ENCODE assay signal across 20 cellular contexts in genomic region chr3:53101956-53102355, GRCh38. TPM values are rescaled to one million over a fixed set of nuclear protein-coding genes. Genes with fewer than 3 reads are reported as not detected.
DNase-seq lines count a peak whose midpoint lies in the region; ATAC-seq, FAIRE-seq and TF ChIP-seq lines count a peak whose summit lies in the region.
"Had no signal": no experiment of that assay in that cellular context is flagged by ENCODE, and none has a peak within 500 bp of the region (broad histone marks: within the 10 kb centered on the region; RNA-seq: fewer than 3 reads in every experiment).

No MANE protein-coding gene starts in this region.

- no peak overlapping the region for H3K4me2 ChIP-seq in GM12878 (ENCODE audit: control insufficient read depth, insufficient read depth)

- ATAC-seq in natural killer cell treated with Interleukin-12 subunit alpha and Interleukin-12 subunit beta and Interleukin-15 and Interleukin-18, amount 100 ng/mL, for 72 hours = no peak
- ATAC-seq in natural killer cell (no peak), T-cell (replicated peaks in 1 of 4) (peak in 1 of 4 experiments; percentile 36), GM12878 (no peak), GM21737 (IDR thresholded peaks at IDR 0.05; ENCODE audit: unreplicated experiment) (no peak)
- ATAC-seq in stimulated activated naive B cell treated with anti-CD40 and anti-IgM and Interleukin-4, amounts not matched to agents 10 μg/mL and 1 μg/mL and 100 μg/mL, for 72 hours (replicated peaks) = no peak
- ATAC-seq: HCT116 had no signal

- FAIRE-seq in GM12878 (lab: Jason Lieb, UNC) = no peak
- FAIRE-seq: RCC 7860, small intestine had no signal

- no peaks in the 10 kb centered on the region for H3K9me3 Mint-ChIP-seq in natural killer cell treated with Interleukin-12 subunit alpha and Interleukin-12 subunit beta and Interleukin-15 and Interleukin-18, amount 100 ng/mL, for 72 hours
- H3K9me3 Mint-ChIP-seq in natural killer cell (no peaks in the 10 kb centered on the region), T-cell (no peaks in the 10 kb centered on the region)
- H3K9me3 Mint-ChIP-seq in stimulated activated naive B cell treated with anti-CD40 and anti-IgM and Interleukin-4, amounts not matched to agents 10 μg/mL and 1 μg/mL and 100 μg/mL, for 72 hours = no peaks in the 10 kb centered on the region
- H3K9me3 Mint-ChIP-seq: mesothelial cell of epicardium, neural crest cell had no signal

- intact Hi-C loops in natural killer cell (cut with micrococcal nuclease) (no loop called here), GM12878 (cut with micrococcal nuclease; ENCODE audit: unreplicated experiment) (no loop called here), lower leg skin (cut with DNase I; ENCODE audit: low total_unique reads) (no loop called here)

- no peaks in the 10 kb centered on the region for H3K79me2 ChIP-seq in GM12878 (ENCODE audit: control insufficient read depth, insufficient read depth, low read length)

- H3K9me3 ChIP-seq in GM12878 (replicated peaks; ENCODE audit: control insufficient read depth, insufficient read depth, low read length) = no peaks in the 10 kb centered on the region

- no peaks in the 10 kb centered on the region for H4K20me1 ChIP-seq in GM12878 (ENCODE audit: control insufficient read depth, insufficient read depth)

- no peak overlapping the region for H3K9ac ChIP-seq in GM12878 (ENCODE audit: control insufficient read depth, insufficient read depth, low read length)

- H3K36me3 ChIP-seq in GM12878 (ENCODE audit: control insufficient read depth in 2 of 2, insufficient read depth in 2 of 2, low read length in 1 of 2) = peaks cover 5 to 32% of the 10 kb centered on the region in 2 experiments

- TF ChIP-seq POLR2A in GM12878 (IDR thresholded peaks at IDR 0.05; ENCODE audit: low read depth, low read length) (no peak), lower leg skin (IDR thresholded peaks at IDR 0.05) (no peak)

- CTCF ChIA-PET in T-cell (lab: Charles Lee) = interaction anchor here in 1 of 2 donors (0.7 kb wide), 1 partner anchor 870 kb away, joined by 3 read pairs; no protein-coding TSS in a partner anchor
- CTCF ChIA-PET in GM12878 (lab: Yijun Ruan, JAX) = interaction anchor here (0.9 to 3.4 kb wide), 7 partner anchors 8 to 94 kb away, joined by 3 to 29 read pairs (median 4); no protein-coding TSS in a partner anchor

- no peak for TF ChIP-seq CTCF in natural killer cell (IDR thresholded peaks at IDR 0.05)
- TF ChIP-seq CTCF in GM12878 (IDR thresholded peaks at IDR 0.05 in 2 of 3, conservative IDR thresholded peaks at IDR 0.05 in 1 of 3; ENCODE audit: control insufficient read depth in 2 of 3, extremely low read depth in 1 of 3, insufficient read depth in 1 of 3, low read depth in 3 of 3, low read length in 3 of 3) = no peak
- TF ChIP-seq CTCF in lower leg skin (IDR thresholded peaks at IDR 0.05) = no peak
- no peak for TF ChIP-seq CTCF in GM20000 (IDR thresholded peaks at IDR 0.05; ENCODE audit: extremely low read depth, missing control alignments)

- no peak overlapping the region for H3K4me3 Mint-ChIP-seq in natural killer cell treated with Interleukin-12 subunit alpha and Interleukin-12 subunit beta and Interleukin-15 and Interleukin-18, amount 100 ng/mL, for 72 hours
- no peak overlapping the region for H3K4me3 Mint-ChIP-seq in natural killer cell
- H3K4me3 Mint-ChIP-seq in T-cell = peak overlapping the region in 1 of 3 donors; percentile 45
- peak overlapping the region; percentile 15 to 34 for H3K4me3 Mint-ChIP-seq in stimulated activated naive B cell treated with anti-CD40 and anti-IgM and Interleukin-4, amounts not matched to agents 10 μg/mL and 1 μg/mL and 100 μg/mL, for 72 hours
- H3K4me3 Mint-ChIP-seq: mesothelial cell of epicardium, neural crest cell had no signal

- POLR2A ChIA-PET in T-cell (lab: Charles Lee) (no interaction called here), GM12878 (lab: Charles Lee) (interaction anchor here (1.2 to 1.6 kb wide), 2 partner anchors 13 to 79 kb away, joined by 4 read pairs; no protein-coding TSS in a partner anchor)

- in situ Hi-C loops in GM12878 (cut with MboI) = no loop called here

- H3K27me3 ChIP-seq in GM12878 (replicated peaks in 1 of 2; ENCODE audit: control insufficient read depth in 2 of 2, insufficient read depth in 2 of 2, low read length in 1 of 2) = no peaks in the 10 kb centered on the region

- WGBS in GM12878 (ENCODE audit: insufficient coverage, insufficient replicate concordance, low lambda C conversion rate, missing lambda C conversion rate) = 96% methylated on average over 12 of the region's 12 CpGs
- WGBS in lower leg skin, 2 donors = 91 to 95% methylated on average over 12 of the region's 12 CpGs

- SMC1A ChIA-PET in GM12878 (lab: Charles Lee; ENCODE audit: uncharacterized antibody, unreplicated experiment) = interaction anchor here (1.0 to 2.7 kb wide), 9 partner anchors 12 to 95 kb away, joined by 3 to 13 read pairs (median 4); no protein-coding TSS in a partner anchor

- no peak overlapping the region for H2AFZ ChIP-seq in GM12878 (ENCODE audit: control insufficient read depth, low read depth, low read length)

- H3K27ac ChIP-seq in GM12878 (ENCODE audit: control insufficient read depth, insufficient read depth) = 0 out of 2 replicates have a peak overlapping the region, but pooled peaks have one; percentile 4
- H3K27ac ChIP-seq: coronary artery had no signal

- TF ChIP-seq EP300 in GM12878 (IDR thresholded peaks at IDR 0.05; ENCODE audit: borderline replicate concordance in 1 of 2, control insufficient read depth in 1 of 2, low read depth in 2 of 2, low read length in 2 of 2) = no peak

- H3K4me1 ChIP-seq in GM12878 (ENCODE audit: control insufficient read depth, insufficient read depth, low read length) = peaks cover 12% of the 10 kb centered on the region

- TF ChIP-seq RAD21 in GM12878 (IDR thresholded peaks at IDR 0.05; ENCODE audit: insufficient read depth, low read depth, low read length) = no peak

- H3K36me3 Mint-ChIP-seq in natural killer cell treated with Interleukin-12 subunit alpha and Interleukin-12 subunit beta and Interleukin-15 and Interleukin-18, amount 100 ng/mL, for 72 hours = peaks cover 7% of the 10 kb centered on the region
- peaks cover 20% of the 10 kb centered on the region for H3K36me3 Mint-ChIP-seq in natural killer cell
- peaks cover 58% of the 10 kb centered on the region for H3K36me3 Mint-ChIP-seq in T-cell
- H3K36me3 Mint-ChIP-seq in stimulated activated naive B cell treated with anti-CD40 and anti-IgM and Interleukin-4, amounts not matched to agents 10 μg/mL and 1 μg/mL and 100 μg/mL, for 72 hours = peaks cover 32 to 60% of the 10 kb centered on the region in 2 donors

- no peak for DNase-seq in natural killer cell treated with Interleukin-12 subunit alpha and Interleukin-12 subunit beta and Interleukin-15 and Interleukin-18, amount 100 ng/mL, for 72 hours (ENCODE audit: low spot score)
- no peak for DNase-seq in natural killer cell
- no peak for DNase-seq in T-cell
- no peak for DNase-seq in GM12878 (ENCODE audit: low read depth, low spot score)
- no peak for DNase-seq in stimulated activated naive B cell treated with anti-CD40 and anti-IgM and Interleukin-4, amounts not matched to agents 10 μg/mL and 1 μg/mL and 100 μg/mL, for 72 hours
- no peak for DNase-seq in lower leg skin (ENCODE audit: low spot score in 2 of 2)
- no peak for DNase-seq in GM20000 (ENCODE audit: low spot score)
- DNase-seq: activated CD4-positive, CD25-positive, alpha-beta regulatory T cell; activated CD8-positive, alpha-beta memory T cell treated with anti-CD3 and anti-CD28 coated beads, Interleukin-2, amount 50 U/mL, for 4 hours; left colon; NCI-H1417; NCI-H510A; T-helper 9 cell had no signal

- no peak overlapping the region for H3K4me3 ChIP-seq in GM12878
- H3K4me3 ChIP-seq in lower leg skin (ENCODE audit: low read depth, poor library complexity, severe bottlenecking) = no peak overlapping the region
- H3K4me3 ChIP-seq: coronary artery had no signal

- RAD21 ChIA-PET in GM12878 (lab: Charles Lee; ENCODE audit: unreplicated experiment) = interaction anchor here (1.4 to 2.1 kb wide), 3 partner anchors 13 to 94 kb away, joined by 5 to 11 read pairs (median 8); no protein-coding TSS in a partner anchor

- peaks cover 11 to 16% of the 10 kb centered on the region in 2 donors for H3K4me1 Mint-ChIP-seq in natural killer cell treated with Interleukin-12 subunit alpha and Interleukin-12 subunit beta and Interleukin-15 and Interleukin-18, amount 100 ng/mL, for 72 hours (ENCODE audit: low read depth in 2 of 2)
- H3K4me1 Mint-ChIP-seq in natural killer cell (peaks cover 0 to 4% of the 10 kb centered on the region in 2 donors), T-cell (peaks cover 25 to 49% (median 40%) of the 10 kb centered on the region in 3 donors)
- peaks cover 14 to 26% of the 10 kb centered on the region in 2 donors for H3K4me1 Mint-ChIP-seq in stimulated activated naive B cell treated with anti-CD40 and anti-IgM and Interleukin-4, amounts not matched to agents 10 μg/mL and 1 μg/mL and 100 μg/mL, for 72 hours
- H3K4me1 Mint-ChIP-seq: mesothelial cell of epicardium had no signal

- BruUV-seq in GM12878 (replicated peaks; lab: Mats Ljungman, UMichigan) = no TSS peak

- H3K27me3 Mint-ChIP-seq in natural killer cell treated with Interleukin-12 subunit alpha and Interleukin-12 subunit beta and Interleukin-15 and Interleukin-18, amount 100 ng/mL, for 72 hours = no peaks in the 10 kb centered on the region
- H3K27me3 Mint-ChIP-seq in natural killer cell (ENCODE audit: low read depth in 2 of 2) = no peaks in the 10 kb centered on the region
- no peaks in the 10 kb centered on the region for H3K27me3 Mint-ChIP-seq in T-cell
- no peaks in the 10 kb centered on the region for H3K27me3 Mint-ChIP-seq in stimulated activated naive B cell treated with anti-CD40 and anti-IgM and Interleukin-4, amounts not matched to agents 10 μg/mL and 1 μg/mL and 100 μg/mL, for 72 hours

- H3K27ac Mint-ChIP-seq in natural killer cell treated with Interleukin-12 subunit alpha and Interleukin-12 subunit beta and Interleukin-15 and Interleukin-18, amount 100 ng/mL, for 72 hours = peak overlapping the region; percentile 9 to 74
- H3K27ac Mint-ChIP-seq in natural killer cell (peak overlapping the region in 1 of 2 donors; percentile 25), T-cell (peak overlapping the region; percentile 74 to 85)
- peak overlapping the region; percentile 62 for H3K27ac Mint-ChIP-seq in stimulated activated naive B cell treated with anti-CD40 and anti-IgM and Interleukin-4, amounts not matched to agents 10 μg/mL and 1 μg/mL and 100 μg/mL, for 72 hours
- H3K27ac Mint-ChIP-seq: mesothelial cell of epicardium had no signal

RNA-seq across cellular contexts. Expression of gene RFT1, which starts 28.3 kb away (rescaled TPM):
- 10 to 100 TPM; 33.1 to 51.6 TPM for total RNA-seq in natural killer cell treated with Interleukin-12 subunit alpha and Interleukin-12 subunit beta and Interleukin-15 and Interleukin-18, amount 100 ng/mL, for 72 hours
- 10 to 100 TPM; 13.3 to 17.2 (median 14.1) TPM for total RNA-seq in natural killer cell
- total RNA-seq in T-cell = 10 to 100 TPM; 14.4 to 27.8 (median 26.6) TPM
- 64.3 and 64.9 TPM in 2 replicates for total RNA-seq in GM12878 (2013; cell fraction: nucleolus; rRNA removed)
- total RNA-seq in GM12878 (2014; rRNA removed) = 27.5 and 31.1 TPM in 2 replicates
- total RNA-seq in GM12878 (2014; rRNA removed; fragmentation: Illumina TruSeq; extraction: Trizol) = 16.0 and 16.6 TPM in 2 replicates
- 40.3 and 41.3 TPM in 2 replicates for total RNA-seq in GM12878 (2021)
- polyA plus RNA-seq in GM12878 (2011; ENCODE audit: low read depth) = 8.9 TPM
- polyA plus RNA-seq in GM12878 (2011; rRNA removed) = 29.5 and 34.5 TPM in 2 replicates
- 27.7 and 30.4 TPM in 2 replicates for polyA plus RNA-seq in GM12878 (2011; cell fraction: cytosol; rRNA removed)
- 15.8 and 24.1 TPM in 2 replicates for polyA plus RNA-seq in GM12878 (2011; cell fraction: nucleus; rRNA removed)
- 16.6 and 24.6 TPM in 2 replicates for polyA plus RNA-seq in GM12878 (2012)
- polyA plus RNA-seq in GM12878 (2014; fragmentation: Illumina TruSeq; extraction: Trizol) = 33.3 and 34.5 TPM in 2 replicates
- 10 to 100 TPM; 24.7 to 29.0 TPM for polyA plus RNA-seq in GM12878 (2014; fragmentation: Nextera tagmentation; extraction: Ambion mirVana)
- 33.5 and 36.0 TPM in 2 replicates for polyA plus RNA-seq in GM12878 (2014; rRNA removed)
- polyA plus RNA-seq in GM12878 (2016; fragmentation: Nextera tagmentation; extraction: Ambion mirVana) = 10 to 100 TPM; 73.8 to 75.1 TPM
- polyA minus RNA-seq in GM12878 (2011; rRNA and poly(A)+ RNA removed) = 41.8 and 52.7 TPM in 2 replicates
- 11.5 and 13.1 TPM in 2 replicates for polyA minus RNA-seq in GM12878 (2011; cell fraction: cytosol; rRNA and poly(A)+ RNA removed)
- polyA minus RNA-seq in GM12878 (2011; cell fraction: nucleus; rRNA and poly(A)+ RNA removed) = 13.4 and 21.2 TPM in 2 replicates
- 10 to 100 TPM in 3 of 4 donors, 1 to 10 TPM in 1; 8.6 to 16.1 (median 15.5) TPM for total RNA-seq in lower leg skin

RNA-seq across cellular contexts. Expression of gene SFMBT1, which starts 56.1 kb away (rescaled TPM):
- total RNA-seq in natural killer cell treated with Interleukin-12 subunit alpha and Interleukin-12 subunit beta and Interleukin-15 and Interleukin-18, amount 100 ng/mL, for 72 hours = 10 to 100 TPM; 20.0 to 25.5 TPM
- total RNA-seq in natural killer cell = 10 to 100 TPM; 20.2 to 22.3 (median 22.2) TPM
- total RNA-seq in T-cell = 10 to 100 TPM; 30.3 to 42.7 (median 37.7) TPM
- 27.9 and 32.4 TPM in 2 replicates for total RNA-seq in GM12878 (2013; cell fraction: nucleolus; rRNA removed)
- total RNA-seq in GM12878 (2014; rRNA removed) = 14.1 and 19.5 TPM in 2 replicates
- total RNA-seq in GM12878 (2014; rRNA removed; fragmentation: Illumina TruSeq; extraction: Trizol) = 10.3 and 12.1 TPM in 2 replicates
- total RNA-seq in GM12878 (2021) = 17.8 and 18.6 TPM in 2 replicates
- polyA plus RNA-seq in GM12878 (2011; ENCODE audit: low read depth) = 4.7 TPM
- 9.2 and 9.8 TPM in 2 replicates for polyA plus RNA-seq in GM12878 (2011; rRNA removed)
- polyA plus RNA-seq in GM12878 (2011; cell fraction: cytosol; rRNA removed) = 6.9 and 8.4 TPM in 2 replicates
- 12.1 and 13.6 TPM in 2 replicates for polyA plus RNA-seq in GM12878 (2011; cell fraction: nucleus; rRNA removed)
- 5.6 and 7.5 TPM in 2 replicates for polyA plus RNA-seq in GM12878 (2012)
- 11.1 and 12.1 TPM in 2 replicates for polyA plus RNA-seq in GM12878 (2014; fragmentation: Illumina TruSeq; extraction: Trizol)
- polyA plus RNA-seq in GM12878 (2014; fragmentation: Nextera tagmentation; extraction: Ambion mirVana) = 1 to 10 TPM; 3.2 to 4.3 TPM
- polyA plus RNA-seq in GM12878 (2014; rRNA removed) = 9.6 and 11.2 TPM in 2 replicates
- 10 to 100 TPM; 10.8 to 12.9 TPM for polyA plus RNA-seq in GM12878 (2016; fragmentation: Nextera tagmentation; extraction: Ambion mirVana)
- polyA minus RNA-seq in GM12878 (2011; rRNA and poly(A)+ RNA removed) = 18.7 and 23.7 TPM in 2 replicates
- 9.9 and 12.2 TPM in 2 replicates for polyA minus RNA-seq in GM12878 (2011; cell fraction: cytosol; rRNA and poly(A)+ RNA removed)
- polyA minus RNA-seq in GM12878 (2011; cell fraction: nucleus; rRNA and poly(A)+ RNA removed) = 12.5 and 29.7 TPM in 2 replicates
- total RNA-seq in lower leg skin = 10 to 100 TPM in 3 of 4 donors, 1 to 10 TPM in 1; 9.5 to 24.3 (median 14.4) TPM

RNA-seq across cellular contexts. Expression of gene PRKCD, which starts 59.1 kb away (rescaled TPM):
- 10 to 100 TPM; 14.1 to 34.9 TPM for total RNA-seq in natural killer cell treated with Interleukin-12 subunit alpha and Interleukin-12 subunit beta and Interleukin-15 and Interleukin-18, amount 100 ng/mL, for 72 hours
- total RNA-seq in natural killer cell = 10 to 100 TPM; 31.7 to 60.0 (median 36.3) TPM
- total RNA-seq in T-cell = 10 to 100 TPM; 15.3 to 23.3 (median 19.2) TPM
- 13.2 and 14.9 TPM in 2 replicates for total RNA-seq in GM12878 (2013; cell fraction: nucleolus; rRNA removed)
- 12.5 and 17.3 TPM in 2 replicates for total RNA-seq in GM12878 (2014; rRNA removed)
- 28.0 TPM in 2 replicates for total RNA-seq in GM12878 (2014; rRNA removed; fragmentation: Illumina TruSeq; extraction: Trizol)
- total RNA-seq in GM12878 (2021) = 78.3 and 81.7 TPM in 2 replicates
- polyA plus RNA-seq in GM12878 (2011; ENCODE audit: low read depth) = 27.9 TPM
- 69.0 and 114 TPM in 2 replicates for polyA plus RNA-seq in GM12878 (2011; rRNA removed)
- 110 and 139 TPM in 2 replicates for polyA plus RNA-seq in GM12878 (2011; cell fraction: cytosol; rRNA removed)
- polyA plus RNA-seq in GM12878 (2011; cell fraction: nucleus; rRNA removed) = 155 and 176 TPM in 2 replicates
- 57.8 and 64.6 TPM in 2 replicates for polyA plus RNA-seq in GM12878 (2012)
- 79.1 and 90.0 TPM in 2 replicates for polyA plus RNA-seq in GM12878 (2014; fragmentation: Illumina TruSeq; extraction: Trizol)
- 10 to 100 TPM; 13.2 to 22.1 TPM for polyA plus RNA-seq in GM12878 (2014; fragmentation: Nextera tagmentation; extraction: Ambion mirVana)
- 85.7 and 90.7 TPM in 2 replicates for polyA plus RNA-seq in GM12878 (2014; rRNA removed)
- 10 to 100 TPM; 10.0 to 56.8 TPM for polyA plus RNA-seq in GM12878 (2016; fragmentation: Nextera tagmentation; extraction: Ambion mirVana)
- polyA minus RNA-seq in GM12878 (2011; rRNA and poly(A)+ RNA removed) = 123 and 129 TPM in 2 replicates
- 34.2 and 36.8 TPM in 2 replicates for polyA minus RNA-seq in GM12878 (2011; cell fraction: cytosol; rRNA and poly(A)+ RNA removed)
- polyA minus RNA-seq in GM12878 (2011; cell fraction: nucleus; rRNA and poly(A)+ RNA removed) = 40.1 and 59.2 TPM in 2 replicates
- total RNA-seq in lower leg skin = 10 to 100 TPM; 27.2 to 35.8 (median 31.4) TPM

Comparison
In these comparisons a context has a peak if more than half of its experiments do, and no peak if none do; other contexts are left out.
1. H3K4me3 Mint-ChIP-seq: peak in stimulated activated naive B cell treated with anti-CD40 and anti-IgM and Interleukin-4, amounts not matched to agents 10 μg/mL and 1 μg/mL and 100 μg/mL, for 72 hours (2 of 2); none in natural killer cell treated with Interleukin-12 subunit alpha and Interleukin-12 subunit beta and Interleukin-15 and Interleukin-18, amount 100 ng/mL, for 72 hours (single experiment) and natural killer cell (single experiment).